ENCODE assay signal across 8 cellular contexts in genomic region chr22:20980938-20981722, GRCh38. TPM values are rescaled to one million over a fixed set of nuclear protein-coding genes. Genes with fewer than 3 reads are reported as not detected.
DNase-seq lines count a peak whose midpoint lies in the region; ATAC-seq, FAIRE-seq and TF ChIP-seq lines count a peak whose summit lies in the region.

No MANE protein-coding gene starts in this region.

- H3K9me3 ChIP-seq in A673 (ENCODE audit: low read depth, low read length, poor library complexity, severe bottlenecking) (peaks cover 10% of the 10 kb centered on the region), HUES48 (ENCODE audit: control insufficient read depth, insufficient read depth, low read length) (peaks cover 6% of the 10 kb centered on the region), mucosa of rectum (ENCODE audit: control insufficient read depth in 2 of 2, low read length in 2 of 2) (no peaks in the 10 kb centered on the region)

- no peak for FAIRE-seq in bronchial epithelial cell (lab: Jason Lieb, UNC)

- no peak for ATAC-seq in GM21737 (IDR thresholded peaks at IDR 0.05; ENCODE audit: unreplicated experiment)
- no peak for ATAC-seq in GM21526 (IDR thresholded peaks at IDR 0.05; ENCODE audit: low FRiP score, unreplicated experiment)

- CTCF ChIA-PET in A673 (lab: Charles Lee): no interaction called here

- no peak for TF ChIP-seq CTCF in A673 (conservative IDR thresholded peaks at IDR 0.05; ENCODE audit: low read depth, low read length)
- no peak for TF ChIP-seq CTCF in bronchial epithelial cell (IDR thresholded peaks at IDR 0.05; ENCODE audit: insufficient read depth, low read length, severe bottlenecking)

- H3K4me3 ChIP-seq in A673 (ENCODE audit: low read depth, low read length, poor library complexity, severe bottlenecking) (peak overlapping the region; percentile 88), HUES48 (ENCODE audit: low read depth, low read length) (peak overlapping the region; percentile 84), bronchial epithelial cell (ENCODE audit: low read depth, low read length) (peak overlapping the region; percentile 87), mucosa of rectum (ENCODE audit: low read length in 2 of 2) (peak overlapping the region; percentile 81 to 86)

- peak overlapping the region; percentile 87 for H3K27ac ChIP-seq in A673 (ENCODE audit: low read depth, low read length, poor library complexity, severe bottlenecking)
- peak overlapping the region; percentile 36 for H3K27ac ChIP-seq in HUES48 (ENCODE audit: low read depth, low read length)
- H3K27ac ChIP-seq in mucosa of rectum (ENCODE audit: low read depth in 2 of 2, low read length in 2 of 2): peak overlapping the region; percentile 86

- TSS peak; percentile 88 for BruUV-seq in A673 (replicated peaks; lab: Mats Ljungman, UMichigan)

- H3K36me3 ChIP-seq in A673 (ENCODE audit: insufficient read depth, low read length, poor library complexity, severe bottlenecking) (peaks cover 12% of the 10 kb centered on the region), HUES48 (ENCODE audit: control insufficient read depth, insufficient read depth, low read length) (peaks cover 9% of the 10 kb centered on the region), bronchial epithelial cell (ENCODE audit: control insufficient read depth, insufficient read depth, low read length) (peaks cover 11% of the 10 kb centered on the region), mucosa of rectum (ENCODE audit: control insufficient read depth in 2 of 2, insufficient read depth in 2 of 2, low read length in 2 of 2) (peaks cover 6 to 13% of the 10 kb centered on the region in 2 donors)

- H3K9ac ChIP-seq in HUES48 (ENCODE audit: low read depth, low read length) (no peak overlapping the region), mucosa of rectum (ENCODE audit: low read depth in 1 of 2, low read length in 2 of 2) (peak overlapping the region; percentile 66 to 88)

- peaks cover 5% of the 10 kb centered on the region for H3K4me1 ChIP-seq in A673 (ENCODE audit: insufficient read depth, low read length, poor library complexity, severe bottlenecking)
- peaks cover 12% of the 10 kb centered on the region; the same call in 1 of the 2 replicates for H3K4me1 ChIP-seq in HUES48 (ENCODE audit: control insufficient read depth, insufficient read depth, low read length)
- H3K4me1 ChIP-seq in mucosa of rectum (ENCODE audit: control insufficient read depth in 2 of 2, insufficient read depth in 2 of 2, low read length in 2 of 2): peaks cover 25 to 34% of the 10 kb centered on the region in 2 donors

- DNase-seq in A673 (ENCODE audit: low spot score) (no peak), bronchial epithelial cell (ENCODE audit: low read depth) (no peak), DMS114 treated with DMSO at 0.1 percent for 48 hours (lab: John Stamatoyannopoulos, UW; ENCODE audit: unreplicated experiment) (no peak), NCI-H1105 (lab: John Stamatoyannopoulos, UW) (no peak)

- POLR2A ChIA-PET in A673 (lab: Charles Lee; ENCODE audit: low non-redundant PET): no interaction called here

- no peaks in the 10 kb centered on the region for H3K27me3 ChIP-seq in A673 (replicated peaks; ENCODE audit: insufficient read depth, low read depth, low read length, poor library complexity)
- peaks cover 28% of the 10 kb centered on the region for H3K27me3 ChIP-seq in HUES48 (ENCODE audit: control insufficient read depth, insufficient read depth, low read length)
- H3K27me3 ChIP-seq in bronchial epithelial cell (ENCODE audit: control insufficient read depth, insufficient read depth, low read length): no peaks in the 10 kb centered on the region
- H3K27me3 ChIP-seq in mucosa of rectum (ENCODE audit: control insufficient read depth in 2 of 2, insufficient read depth in 2 of 2, low read length in 2 of 2): no peaks in the 10 kb centered on the region

- intact Hi-C loops in A673 (cut with micrococcal nuclease; ENCODE audit: unreplicated experiment): no loop called here

RNA-seq across cellular contexts. Expression of gene LZTR1, which starts 1.0 kb away (rescaled TPM):
- total RNA-seq in A673 (2021) (54.3 and 64.3 TPM in 2 replicates), bronchial epithelial cell (14.7 and 23.2 TPM in 2 replicates)

RNA-seq across cellular contexts. Expression of gene AIFM3, which starts 14.1 kb away (rescaled TPM):
- total RNA-seq in A673 (2021) (0.48 TPM in 1 of 2 replicates, not detected in the other), bronchial epithelial cell (2.4 and 2.8 TPM in 2 replicates)

RNA-seq across cellular contexts. Expression of gene THAP7, which starts 20.8 kb away (rescaled TPM):
- total RNA-seq in A673 (2021): 38.5 TPM in 2 replicates
- total RNA-seq in bronchial epithelial cell: 23.2 and 29.0 TPM in 2 replicates

RNA-seq across cellular contexts. Expression of gene P2RX6, which starts 33.8 kb away (rescaled TPM):
- total RNA-seq in A673 (2021) (0.39 and 0.43 TPM in 2 replicates), bronchial epithelial cell (0.13 and 0.26 TPM in 2 replicates)

RNA-seq across cellular contexts. Expression of gene SLC7A4, which starts 51.2 kb away (rescaled TPM):
- total RNA-seq in A673 (2021): not detected in 2 replicates
- under 0.01 and 0.77 TPM in 2 replicates for total RNA-seq in bronchial epithelial cell

Comparison
In these comparisons a context has a peak if more than half of its experiments do, and no peak if none do; other contexts are left out.
1. H3K27ac ChIP-seq: peak in every context shown above with its lines; median percentile 87 in A673; 86 in mucosa of rectum; 36 in HUES48.